ENCODE assay signal across 8 cellular contexts in genomic region chr1:15523922-15524282, GRCh38. TPM values are rescaled to one million over a fixed set of nuclear protein-coding genes. Genes with fewer than 3 reads are reported as not detected.
DNase-seq lines count a peak whose midpoint lies in the region; ATAC-seq and TF ChIP-seq lines count a peak whose summit lies in the region.

Gene CASP9 (minus strand): TSS chr1:15524215. CDS start chr1:15524200, 15 bp downstream.

- TF ChIP-seq CTCF in PC-3 (conservative IDR thresholded peaks at IDR 0.05; ENCODE audit: low read depth, low read length) (no peak), neural cell (IDR thresholded peaks at IDR 0.05; ENCODE audit: poor library complexity, severe bottlenecking) (peak; percentile 13), GM13977 (IDR thresholded peaks at IDR 0.05; ENCODE audit: extremely low read depth, insufficient read depth, missing control alignments) (no peak)

- no TSS peak for BruUV-seq in PC-3 (replicated peaks; lab: Mats Ljungman, UMichigan)

- H3K27me3 ChIP-seq in PC-3 (ENCODE audit: low read length) (no peaks in the 10 kb centered on the region), neural cell (ENCODE audit: insufficient read depth, low read depth, low read length) (no peaks in the 10 kb centered on the region)

- H3K36me3 ChIP-seq in PC-3 (ENCODE audit: low read depth, low read length) (no peaks in the 10 kb centered on the region), neural cell (ENCODE audit: insufficient read depth, low read length) (no peaks in the 10 kb centered on the region)

- H4K20me1 ChIP-seq in PC-3 (ENCODE audit: low read length), result no peaks in the 10 kb centered on the region
- no peaks in the 10 kb centered on the region for H4K20me1 ChIP-seq in neural cell (ENCODE audit: insufficient read depth)

- peaks cover 34% of the 10 kb centered on the region for H3K79me2 ChIP-seq in PC-3 (ENCODE audit: low read length)
- peaks cover 26% of the 10 kb centered on the region for H3K79me2 ChIP-seq in neural cell (replicated peaks; ENCODE audit: insufficient read depth, low read length)

- peak; percentile 36 for TF ChIP-seq RAD21 in neural cell (conservative IDR thresholded peaks at IDR 0.05)

- ATAC-seq in GM21390 (IDR thresholded peaks at IDR 0.05; ENCODE audit: unreplicated experiment), result peak; percentile 4
- ATAC-seq in PC-3, result peak; percentile 16
- no peak for ATAC-seq in HG03175 (IDR thresholded peaks at IDR 0.05; ENCODE audit: unreplicated experiment)

- H3K4me3 ChIP-seq in PC-3 (ENCODE audit: low read length) (peak within 1 kb of the TSS; percentile 92), neural cell (ENCODE audit: low read length) (peak within 1 kb of the TSS; percentile 95)

- no peak for TF ChIP-seq EP300 in neural cell (conservative IDR thresholded peaks at IDR 0.05; ENCODE audit: poor library complexity, severe bottlenecking)

- H3K4me2 ChIP-seq in PC-3 (ENCODE audit: low read length), result peak within 1 kb of the TSS; percentile 96
- peak within 1 kb of the TSS; percentile 92 for H3K4me2 ChIP-seq in neural cell (ENCODE audit: low read length)

- CTCF ChIA-PET in PC-3 (lab: Charles Lee), result no interaction called here

- H3K9me3 ChIP-seq in PC-3 (ENCODE audit: low read length) (no peaks in the 10 kb centered on the region), neural cell (ENCODE audit: low read length) (no peaks in the 10 kb centered on the region)

- H3F3A ChIP-seq in PC-3 (ENCODE audit: low read length, unreplicated experiment), result no peaks in the 10 kb centered on the region
- H3F3A ChIP-seq in neural cell (ENCODE audit: insufficient read depth, low read length, poor library complexity, severe bottlenecking), result peaks cover 11% of the 10 kb centered on the region

- H3K4me1 ChIP-seq in PC-3 (ENCODE audit: insufficient read depth, low read length), result peaks cover 25% of the 10 kb centered on the region

- DNase-seq in PC-3 (no peak), inferior parietal cortex (ENCODE audit: extremely low spot score) (no peak), kidney tubule cell (ENCODE audit: low spot score) (no peak), GM13977 (ENCODE audit: low spot score) (no peak)

- in situ Hi-C loops in endometrial microvascular endothelial cells (cut with HindIII; ENCODE audit: inconsistent ontology term, low pct_unique_long_range_greater_than_20kb, low sequenced_read_pairs), result no loop called here
- in situ Hi-C loops in GM13977 (cut with MboI; ENCODE audit: low pct_unique_long_range_greater_than_20kb, low sequenced_read_pairs, unreplicated experiment), result no loop called here

- H2AFZ ChIP-seq in PC-3 (ENCODE audit: low read length) (peak within 1 kb of the TSS; percentile 90), neural cell (ENCODE audit: low read depth, low read length) (peak within 1 kb of the TSS; percentile 73)

- peak within 1 kb of the TSS; percentile 91 for H3K27ac ChIP-seq in PC-3 (ENCODE audit: low read length)
- H3K27ac ChIP-seq in neural cell (ENCODE audit: low read length), result peak within 1 kb of the TSS; percentile 95

- POLR2A ChIA-PET in PC-3 (lab: Charles Lee; ENCODE audit: unreplicated experiment), result interaction anchor here (0.6 kb wide), 2 partner anchors 9 to 439 kb away, joined by 3 to 6 read pairs; no protein-coding TSS in a partner anchor

- H3K9me2 ChIP-seq in PC-3 (replicated peaks; ENCODE audit: low read length) (no peaks in the 10 kb centered on the region), neural cell (ENCODE audit: insufficient read depth, low read length) (no peaks in the 10 kb centered on the region)

- intact Hi-C loops in PC-3 (cut with micrococcal nuclease), result loop anchor here (1.0 kb wide), 1 partner anchor 23 kb away; no protein-coding TSS in a partner anchor

- H3K9ac ChIP-seq in PC-3 (ENCODE audit: low read length), result peak within 1 kb of the TSS; percentile 84
- H3K9ac ChIP-seq in neural cell (ENCODE audit: low read length), result peak within 1 kb of the TSS; percentile 85

TF ChIP-seq in neural cell, 6 proteins besides CTCF, POLR2A, EP300 and RAD21:
- TF ChIP-seq SMC3 (conservative IDR thresholded peaks at IDR 0.05; ENCODE audit: poor library complexity) (no peak), TAF1 (IDR thresholded peaks at IDR 0.05; ENCODE audit: low read depth) (no peak), MXI1 (conservative IDR thresholded peaks at IDR 0.05; ENCODE audit: poor library complexity, severe bottlenecking) (no peak), POLR2AphosphoS5 (IDR thresholded peaks at IDR 0.05) (no peak), EZH2 (IDR thresholded peaks at IDR 0.05; ENCODE audit: borderline replicate concordance, insufficient read depth, low read length, poor library complexity, severe bottlenecking) (no peak)
- TF ChIP-seq, protein P1, sequence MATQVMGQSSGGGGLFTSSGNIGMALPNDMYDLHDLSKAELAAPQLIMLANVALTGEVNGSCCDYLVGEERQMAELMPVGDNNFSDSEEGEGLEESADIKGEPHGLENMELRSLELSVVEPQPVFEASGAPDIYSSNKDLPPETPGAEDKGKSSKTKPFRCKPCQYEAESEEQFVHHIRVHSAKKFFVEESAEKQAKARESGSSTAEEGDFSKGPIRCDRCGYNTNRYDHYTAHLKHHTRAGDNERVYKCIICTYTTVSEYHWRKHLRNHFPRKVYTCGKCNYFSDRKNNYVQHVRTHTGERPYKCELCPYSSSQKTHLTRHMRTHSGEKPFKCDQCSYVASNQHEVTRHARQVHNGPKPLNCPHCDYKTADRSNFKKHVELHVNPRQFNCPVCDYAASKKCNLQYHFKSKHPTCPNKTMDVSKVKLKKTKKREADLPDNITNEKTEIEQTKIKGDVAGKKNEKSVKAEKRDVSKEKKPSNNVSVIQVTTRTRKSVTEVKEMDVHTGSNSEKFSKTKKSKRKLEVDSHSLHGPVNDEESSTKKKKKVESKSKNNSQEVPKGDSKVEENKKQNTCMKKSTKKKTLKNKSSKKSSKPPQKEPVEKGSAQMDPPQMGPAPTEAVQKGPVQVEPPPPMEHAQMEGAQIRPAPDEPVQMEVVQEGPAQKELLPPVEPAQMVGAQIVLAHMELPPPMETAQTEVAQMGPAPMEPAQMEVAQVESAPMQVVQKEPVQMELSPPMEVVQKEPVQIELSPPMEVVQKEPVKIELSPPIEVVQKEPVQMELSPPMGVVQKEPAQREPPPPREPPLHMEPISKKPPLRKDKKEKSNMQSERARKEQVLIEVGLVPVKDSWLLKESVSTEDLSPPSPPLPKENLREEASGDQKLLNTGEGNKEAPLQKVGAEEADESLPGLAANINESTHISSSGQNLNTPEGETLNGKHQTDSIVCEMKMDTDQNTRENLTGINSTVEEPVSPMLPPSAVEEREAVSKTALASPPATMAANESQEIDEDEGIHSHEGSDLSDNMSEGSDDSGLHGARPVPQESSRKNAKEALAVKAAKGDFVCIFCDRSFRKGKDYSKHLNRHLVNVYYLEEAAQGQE (IDR thresholded peaks at IDR 0.05; ENCODE audit: borderline replicate concordance), result no peak

RNA-seq across cellular contexts. Expression of gene CASP9, which starts in this region (rescaled TPM):
- total RNA-seq in PC-3 (2014; rRNA removed), result 8.0 and 14.0 TPM in 2 replicates
- 14.8 TPM for total RNA-seq in endometrial microvascular endothelial cells (ENCODE audit: inconsistent ontology term)
- 13.4 and 13.7 TPM in 2 replicates for polyA plus RNA-seq in neural cell
- 7.1 and 9.8 TPM in 2 replicates for polyA minus RNA-seq in neural cell
